8 cellular contexts compared by ENCODE assay signal in genomic region chr10:103696094-103696410, GRCh38.
DNase-seq lines count a peak whose midpoint lies in the region; ATAC-seq, FAIRE-seq and TF ChIP-seq lines count a peak whose summit lies in the region.
"Had no signal": no experiment of that assay in that cellular context is flagged by ENCODE, and none has a peak within 500 bp of the region (broad histone marks: within the 10 kb centered on the region; RNA-seq: fewer than 3 reads in every experiment).

No MANE protein-coding gene starts in this region.

- H3K14ac ChIP-seq in trophoblast cell (ENCODE audit: low read length), result no peak overlapping the region

- no peaks in the 10 kb centered on the region for H3K79me1 ChIP-seq in trophoblast cell (ENCODE audit: low read length)

- H3K9ac ChIP-seq in K562 (ENCODE audit: insufficient read depth in 1 of 2, low read depth in 2 of 2, low read length in 2 of 2), result peak overlapping the region in 1 of 2 experiments; percentile 59; a peak in 1 of 4 replicates
- H3K9ac ChIP-seq in trophoblast cell (ENCODE audit: low read length), result no peak overlapping the region

- 54% methylated on average over 2 of the region's 5 CpGs for WGBS in K562 (ENCODE audit: insufficient coverage, low coverage, missing lambda C conversion rate)
- WGBS in trophoblast cell (ENCODE audit: extremely low coverage, insufficient coverage, insufficient read length), result no CpG with 5 or more reads among the region's 5 CpGs

- peak overlapping the region; percentile 29 for H4K91ac ChIP-seq in trophoblast cell (ENCODE audit: low read depth, low read length)

- no peaks in the 10 kb centered on the region for H3K36me3 ChIP-seq in CD8-positive, alpha-beta T cell (ENCODE audit: insufficient read depth, low read length)
- H3K36me3 ChIP-seq in GM23338 (ENCODE audit: insufficient read depth) (no peaks in the 10 kb centered on the region), K562 (ENCODE audit: control insufficient read depth, insufficient read depth, low read length) (no peaks in the 10 kb centered on the region), trophoblast cell (ENCODE audit: control insufficient read depth in 1 of 2, insufficient read depth in 2 of 2, low read length in 2 of 2) (no peaks in the 10 kb centered on the region)

- H3K27ac Mint-ChIP-seq in CD8-positive, alpha-beta T cell, result peak overlapping the region; percentile 85
- H3K27ac Mint-ChIP-seq in GM23338, result no peak overlapping the region
- H3K27ac Mint-ChIP-seq: immature natural killer cell had no signal

- no peak for ATAC-seq in CD8-positive, alpha-beta T cell
- no peak for ATAC-seq in GM23338
- no peak for ATAC-seq in K562
- ATAC-seq in GM18873 (IDR thresholded peaks at IDR 0.05; ENCODE audit: low FRiP score, unreplicated experiment), result no peak

- BruUV-seq in K562 (replicated peaks; lab: Mats Ljungman, UMichigan), result no TSS peak

- H2BK5ac ChIP-seq in trophoblast cell (ENCODE audit: low read depth, low read length, poor library complexity), result no peak overlapping the region

- intact Hi-C loops in CD8-positive, alpha-beta T cell (cut with DNase I, micrococcal nuclease), result no loop called here
- intact Hi-C loops in K562 (cut with micrococcal nuclease), result no loop called here

- H3K36me3 Mint-ChIP-seq in CD8-positive, alpha-beta T cell, result peaks cover 2% of the 10 kb centered on the region
- H3K36me3 Mint-ChIP-seq in GM23338 (ENCODE audit: low read depth), result no peaks in the 10 kb centered on the region
- H3K36me3 Mint-ChIP-seq: immature natural killer cell had no signal

- H3K79me2 ChIP-seq in GM23338 (replicated peaks; ENCODE audit: insufficient read depth) (no peaks in the 10 kb centered on the region), K562 (ENCODE audit: control insufficient read depth, insufficient read depth, low read length) (no peaks in the 10 kb centered on the region; the same call in 2 of the 3 replicates), trophoblast cell (ENCODE audit: control insufficient read depth, insufficient read depth, low read length, poor library complexity) (no peaks in the 10 kb centered on the region)

- H3K4me3 ChIP-seq in CD8-positive, alpha-beta T cell (ENCODE audit: low read depth, low read length), result no peak overlapping the region
- H3K4me3 ChIP-seq in GM23338, result no peak overlapping the region
- H3K4me3 ChIP-seq in K562, result no peak overlapping the region
- H3K4me3 ChIP-seq in trophoblast cell (ENCODE audit: low read depth, low read length), result no peak overlapping the region

- H3K4ac ChIP-seq in trophoblast cell (ENCODE audit: low read depth, low read length), result no peak overlapping the region

- peaks cover 5% of the 10 kb centered on the region for H3K27me3 Mint-ChIP-seq in CD8-positive, alpha-beta T cell (ENCODE audit: low read depth)
- peaks cover 33% of the 10 kb centered on the region for H3K27me3 Mint-ChIP-seq in GM23338 (ENCODE audit: insufficient read depth, low read depth, poor library complexity)

- TF ChIP-seq CTCF in CD8-positive, alpha-beta T cell (IDR thresholded peaks at IDR 0.05), result no peak
- no peak for TF ChIP-seq CTCF in GM23338 (conservative IDR thresholded peaks at IDR 0.05; ENCODE audit: low read depth in 2 of 2)
- no peak for TF ChIP-seq CTCF in K562 (IDR thresholded peaks at IDR 0.05 in 2 of 3, conservative IDR thresholded peaks at IDR 0.05 in 1 of 3; ENCODE audit: insufficient read depth in 2 of 3, low read depth in 1 of 3, low read length in 3 of 3)

- H3K4me1 Mint-ChIP-seq in CD8-positive, alpha-beta T cell (ENCODE audit: low read depth), result peaks cover 24% of the 10 kb centered on the region
- peaks cover 43% of the 10 kb centered on the region for H3K4me1 Mint-ChIP-seq in GM23338

- H3K9me3 Mint-ChIP-seq in CD8-positive, alpha-beta T cell, result no peaks in the 10 kb centered on the region
- no peaks in the 10 kb centered on the region for H3K9me3 Mint-ChIP-seq in GM23338
- H3K9me3 Mint-ChIP-seq: immature natural killer cell had no signal

- POLR2A ChIA-PET in CD8-positive, alpha-beta T cell (lab: Charles Lee), result no interaction called here
- POLR2A ChIA-PET in K562 (lab: Yijun Ruan, JAX), result interaction anchor here (0.5 kb wide), 1 partner anchor 157 kb away, joined by 3 read pairs; no protein-coding TSS in a partner anchor

- H3K27ac ChIP-seq in CD8-positive, alpha-beta T cell (ENCODE audit: low read depth, low read length), result no peak overlapping the region
- no peak overlapping the region for H3K27ac ChIP-seq in GM23338 (ENCODE audit: low read depth)
- H3K27ac ChIP-seq in K562 (ENCODE audit: extremely low read depth, low read depth, low read length), result peak overlapping the region; percentile 60
- H3K27ac ChIP-seq in trophoblast cell (ENCODE audit: low read depth, low read length), result no peak overlapping the region

- H3K4me3 Mint-ChIP-seq in CD8-positive, alpha-beta T cell, result no peak overlapping the region
- H3K4me3 Mint-ChIP-seq in GM23338, result no peak overlapping the region

- peak; percentile 6 for FAIRE-seq in K562 (lab: Jason Lieb, UNC)

- H3K18ac ChIP-seq in trophoblast cell (ENCODE audit: low read length), result no peak overlapping the region

- H4K8ac ChIP-seq in trophoblast cell (ENCODE audit: low read depth, low read length), result no peak overlapping the region

- H3F3A ChIP-seq in GM23338 (replicated peaks; ENCODE audit: low read depth), result no peaks in the 10 kb centered on the region

- H2AK5ac ChIP-seq in trophoblast cell (ENCODE audit: low read length), result no peak overlapping the region

- no peak for TF ChIP-seq POLR2A in K562 (conservative IDR thresholded peaks at IDR 0.05)

- H3K9me2 ChIP-seq in GM23338 (ENCODE audit: insufficient read depth), result no peaks in the 10 kb centered on the region

- CTCF ChIA-PET in CD8-positive, alpha-beta T cell (lab: Charles Lee), result interaction anchor here (0.6 to 3.6 kb wide), 2 partner anchors 10 to 13 kb away, joined by 3 to 23 read pairs; no protein-coding TSS in a partner anchor
- CTCF ChIA-PET in K562 (lab: Yijun Ruan, JAX; ENCODE audit: low intra/inter-chr PET ratio), result no interaction called here

- H3K4me1 ChIP-seq in CD8-positive, alpha-beta T cell (ENCODE audit: insufficient read depth, low read length), result peaks cover 26% of the 10 kb centered on the region
- H3K4me1 ChIP-seq in GM23338 (ENCODE audit: insufficient read depth) (peaks cover 27% of the 10 kb centered on the region), K562 (replicated peaks in 1 of 2; ENCODE audit: control insufficient read depth in 2 of 2, insufficient read depth in 2 of 2, low read length in 2 of 2) (peaks cover 40 to 42% of the 10 kb centered on the region in 2 experiments), trophoblast cell (ENCODE audit: control insufficient read depth in 1 of 2, insufficient read depth in 2 of 2, low read length in 2 of 2) (peaks cover 7 to 19% of the 10 kb centered on the region in 2 experiments)

- no peak overlapping the region for H2AFZ ChIP-seq in GM23338
- H2AFZ ChIP-seq in K562 (ENCODE audit: low read depth, low read length), result peak overlapping the region; percentile 90
- H2AFZ ChIP-seq in trophoblast cell (ENCODE audit: insufficient read depth, low read length, poor library complexity), result no peak overlapping the region

- H3K9me3 ChIP-seq in CD8-positive, alpha-beta T cell (ENCODE audit: low read length), result no peaks in the 10 kb centered on the region
- H3K9me3 ChIP-seq in K562 (replicated peaks; ENCODE audit: control insufficient read depth, insufficient read depth, low read depth, low read length) (no peaks in the 10 kb centered on the region), trophoblast cell (ENCODE audit: insufficient read depth, low read depth, low read length) (peaks cover 8% of the 10 kb centered on the region)

- in situ Hi-C loops in K562 (cut with MboI), result no loop called here

- no peaks in the 10 kb centered on the region for H3K27me3 ChIP-seq in CD8-positive, alpha-beta T cell (ENCODE audit: insufficient read depth, low read length)
- H3K27me3 ChIP-seq in GM23338 (ENCODE audit: insufficient read depth) (peaks cover 34% of the 10 kb centered on the region), K562 (ENCODE audit: control insufficient read depth in 2 of 2, insufficient read depth in 2 of 2, low read length in 2 of 2) (no peaks in the 10 kb centered on the region), trophoblast cell (ENCODE audit: insufficient read depth, low read length) (peaks cover 13% of the 10 kb centered on the region)

- H4K20me1 ChIP-seq in GM23338 (replicated peaks; ENCODE audit: insufficient read depth), result no peaks in the 10 kb centered on the region
- H4K20me1 ChIP-seq in K562 (replicated peaks; ENCODE audit: control insufficient read depth, insufficient read depth, low read length), result no peaks in the 10 kb centered on the region

- no peak overlapping the region for H4K12ac ChIP-seq in trophoblast cell (ENCODE audit: low read depth, low read length)

- H3K23ac ChIP-seq in trophoblast cell (ENCODE audit: low read length), result no peak overlapping the region

- H2BK12ac ChIP-seq in trophoblast cell (ENCODE audit: low read length), result no peak overlapping the region

- H3K4me2 ChIP-seq in GM23338, result peak overlapping the region; percentile 49; the same call in 1 of the 2 replicates
- H3K4me2 ChIP-seq in K562 (ENCODE audit: insufficient read depth, low read length), result peak overlapping the region; percentile 62
- H3K4me2 ChIP-seq in trophoblast cell (ENCODE audit: low read length), result no peak overlapping the region

- H3K9me1 ChIP-seq in K562 (ENCODE audit: control insufficient read depth, insufficient read depth, low read length), result no peaks in the 10 kb centered on the region

- no peak for DNase-seq in CD8-positive, alpha-beta T cell
- DNase-seq in GM23338 (ENCODE audit: low spot score), result no peak
- no peak for DNase-seq in K562 (ENCODE audit: extremely low read depth in 1 of 4, low spot score in 3 of 4)
- no peak for DNase-seq in trophoblast cell
- no peak for DNase-seq in glomerular visceral epithelial cell (ENCODE audit: extremely low spot score)
- DNase-seq in epidermal melanocyte (ENCODE audit: insufficient read length, low spot score), result no peak

- H2BK120ac ChIP-seq in trophoblast cell (ENCODE audit: insufficient read depth, low read length, poor library complexity), result no peak overlapping the region

- TF ChIP-seq RAD21 in K562 (CRISPR knock-in tag; conservative IDR thresholded peaks at IDR 0.05 in 1 of 2, IDR thresholded peaks at IDR 0.05 in 1 of 2), result no peak

- no peak for TF ChIP-seq EP300 in K562 (IDR thresholded peaks at IDR 0.05; ENCODE audit: low read length)
